In genomic region chr20:33709905-33710541, GRCh38 we compare ENCODE assay signal across 1 cellular context.
TF ChIP-seq lines count a peak whose summit lies in the region.

No MANE protein-coding gene starts in this region.

TF ChIP-seq in GM23338, 12 proteins besides CTCF, POLR2A, EP300 and RAD21:
- TF ChIP-seq POLR2AphosphoS5 (IDR thresholded peaks at IDR 0.05; ENCODE audit: low read depth) (no peak), STAT1 (IDR thresholded peaks at IDR 0.05; ENCODE audit: unreplicated experiment) (no peak), REST (IDR thresholded peaks at IDR 0.05; ENCODE audit: unreplicated experiment) (no peak)
TF ChIP-seq in GM23338: peak in this region for 0.
